Comparison of ENCODE assay signal across 32 cellular contexts in genomic region chr6:89763550-89763949, GRCh38. TPM values are rescaled to one million over a fixed set of nuclear protein-coding genes. Genes with fewer than 3 reads are reported as not detected.
DNase-seq lines count a peak whose midpoint lies in the region; ATAC-seq, FAIRE-seq and TF ChIP-seq lines count a peak whose summit lies in the region.
"Had no signal": no experiment of that assay in that cellular context is flagged by ENCODE, and none has a peak within 500 bp of the region (broad histone marks: within the 10 kb centered on the region; RNA-seq: fewer than 3 reads in every experiment).

No MANE protein-coding gene starts in this region.

- H4K20me1 ChIP-seq in GM23338 (replicated peaks; ENCODE audit: insufficient read depth), result peaks cover 14% of the 10 kb centered on the region
- H4K20me1 ChIP-seq in astrocyte (ENCODE audit: insufficient read depth, low read length), result no peaks in the 10 kb centered on the region

- peaks cover 8% of the 10 kb centered on the region for H3K4me1 ChIP-seq in ACC112 (ENCODE audit: control insufficient read depth, insufficient read depth, low read length, unreplicated experiment)
- no peaks in the 10 kb centered on the region for H3K4me1 ChIP-seq in GM23338 (ENCODE audit: insufficient read depth)
- H3K4me1 ChIP-seq in astrocyte (ENCODE audit: insufficient read depth, low read length), result no peaks in the 10 kb centered on the region
- H3K4me1 ChIP-seq: upper lobe of right lung had no signal

- ATAC-seq in GM23338 (no peak), HG03039 (IDR thresholded peaks at IDR 0.05; ENCODE audit: unreplicated experiment) (no peak)
- ATAC-seq: activated naive CD8-positive, alpha-beta T cell treated with anti-CD3 and anti-CD28 coated beads, Interleukin-2, amount 50 U/mL, for 24 hours; gastroesophageal sphincter; GM12878; HepG2; mucosa of descending colon; sciatic nerve; upper lobe of right lung had no signal

- H3K9me3 Mint-ChIP-seq in GM23338, result no peaks in the 10 kb centered on the region
- no peaks in the 10 kb centered on the region for H3K9me3 Mint-ChIP-seq in astrocyte (ENCODE audit: unreplicated experiment)
- H3K9me3 Mint-ChIP-seq: activated naive CD8-positive, alpha-beta T cell treated with anti-CD3 and anti-CD28 coated beads, Interleukin-2, amount 50 U/mL, for 24 hours; CD4-positive, CD25-positive, alpha-beta regulatory T cell; dendritic cell treated with granulocyte-macrophage colony-stimulating factor and Interleukin-4, amounts not matched to agents 40 ng/mL and 50 ng/mL, for 4 days; nephron progenitor cell had no signal

- no peaks in the 10 kb centered on the region for H3K9me3 ChIP-seq in astrocyte (ENCODE audit: insufficient read depth, low read depth, low read length)
- H3K9me3 ChIP-seq: gastroesophageal sphincter, mucosa of descending colon, SK-N-SH, upper lobe of right lung had no signal

- H3K4me1 Mint-ChIP-seq in GM23338, result no peaks in the 10 kb centered on the region
- no peaks in the 10 kb centered on the region for H3K4me1 Mint-ChIP-seq in astrocyte (ENCODE audit: low read depth, unreplicated experiment)
- H3K4me1 Mint-ChIP-seq: activated naive CD8-positive, alpha-beta T cell treated with anti-CD3 and anti-CD28 coated beads, Interleukin-2, amount 50 U/mL, for 24 hours; nephron progenitor cell had no signal

- H3K9ac ChIP-seq in astrocyte (ENCODE audit: low read length), result no peak overlapping the region
- H3K9ac ChIP-seq: SK-N-SH had no signal

- no peak overlapping the region for H3K4me3 Mint-ChIP-seq in GM23338
- no peak overlapping the region for H3K4me3 Mint-ChIP-seq in astrocyte (ENCODE audit: unreplicated experiment)
- H3K4me3 Mint-ChIP-seq: activated naive CD8-positive, alpha-beta T cell treated with anti-CD3 and anti-CD28 coated beads, Interleukin-2, amount 50 U/mL, for 24 hours; CD4-positive, CD25-positive, alpha-beta regulatory T cell; dendritic cell treated with granulocyte-macrophage colony-stimulating factor and Interleukin-4, amounts not matched to agents 40 ng/mL and 50 ng/mL, for 4 days; nephron progenitor cell had no signal

- H3K79me2 ChIP-seq in ACC112 (ENCODE audit: control insufficient read depth, insufficient read depth, low read length, unreplicated experiment) (no peaks in the 10 kb centered on the region), GM23338 (replicated peaks; ENCODE audit: insufficient read depth) (peaks cover 44% of the 10 kb centered on the region), astrocyte (ENCODE audit: insufficient read depth, low read length) (no peaks in the 10 kb centered on the region)

- peak overlapping the region; percentile 73 for H3K27ac ChIP-seq in ACC112 (ENCODE audit: low read depth, low read length)
- peak overlapping the region; percentile 17 for H3K27ac ChIP-seq in GM23338 (ENCODE audit: low read depth)
- H3K27ac ChIP-seq in astrocyte (ENCODE audit: low read depth, low read length), result no peak overlapping the region
- H3K27ac ChIP-seq: cardiac muscle cell, gastroesophageal sphincter, upper lobe of right lung, WERI-Rb-1 had no signal

- no peaks in the 10 kb centered on the region for H3K9me2 ChIP-seq in GM23338 (ENCODE audit: insufficient read depth)
- H3K9me2 ChIP-seq: SK-N-SH had no signal

- H3K36me3 ChIP-seq in ACC112 (ENCODE audit: insufficient read depth, low read length), result no peaks in the 10 kb centered on the region
- peaks cover 55% of the 10 kb centered on the region for H3K36me3 ChIP-seq in GM23338 (ENCODE audit: insufficient read depth)
- H3K36me3 ChIP-seq in astrocyte (ENCODE audit: insufficient read depth, low read length), result peaks cover 30% of the 10 kb centered on the region

- H3F3A ChIP-seq in GM23338 (replicated peaks; ENCODE audit: low read depth), result peaks cover 5% of the 10 kb centered on the region; the same call in 1 of the 2 replicates

- no peak for TF ChIP-seq CTCF in GM23338 (conservative IDR thresholded peaks at IDR 0.05; ENCODE audit: low read depth in 2 of 2)
- TF ChIP-seq CTCF in astrocyte (IDR thresholded peaks at IDR 0.05; ENCODE audit: insufficient read depth, low read depth, low read length), result no peak

- H3K27me3 ChIP-seq in ACC112 (ENCODE audit: insufficient read depth, low read length) (no peaks in the 10 kb centered on the region), GM23338 (ENCODE audit: insufficient read depth) (no peaks in the 10 kb centered on the region), astrocyte (ENCODE audit: insufficient read depth, low read length) (no peaks in the 10 kb centered on the region)
- H3K27me3 ChIP-seq: cardiac muscle cell, gastroesophageal sphincter, upper lobe of right lung had no signal

- FAIRE-seq in astrocyte (lab: Jason Lieb, UNC), result no peak
- FAIRE-seq: endothelial cell of umbilical vein, GM12878, HepG2 had no signal

- H2AFZ ChIP-seq in ACC112 (ENCODE audit: low read length, unreplicated experiment) (no peak overlapping the region), GM23338 (no peak overlapping the region), astrocyte (ENCODE audit: low read depth, low read length) (no peak overlapping the region)

- peak overlapping the region; percentile 71 for H3K27ac Mint-ChIP-seq in GM23338
- peak overlapping the region; percentile 18 for H3K27ac Mint-ChIP-seq in astrocyte (ENCODE audit: unreplicated experiment)
- H3K27ac Mint-ChIP-seq: activated naive CD8-positive, alpha-beta T cell treated with anti-CD3 and anti-CD28 coated beads, Interleukin-2, amount 50 U/mL, for 24 hours; dendritic cell treated with granulocyte-macrophage colony-stimulating factor and Interleukin-4, amounts not matched to agents 40 ng/mL and 50 ng/mL, for 4 days; nephron progenitor cell had no signal

- DNase-seq in GM23338 (ENCODE audit: low spot score) (no peak), astrocyte (ENCODE audit: low read depth) (peak; percentile 51), fibroblast of peridontal ligament (ENCODE audit: extremely low read depth) (peak; percentile 33), NCI-H1436 (lab: John Stamatoyannopoulos, UW) (no peak), GF-D8 (lab: John Stamatoyannopoulos, UW) (no peak)
- no peak for DNase-seq in activated effector memory CD4-positive, alpha-beta T cell treated with Interleukin-2 at 50 U/mL for 16 hours
- DNase-seq: ACHN; activated CD8-positive, alpha-beta memory T cell treated with anti-CD3 and anti-CD28 coated beads, Interleukin-2, amount 50 U/mL, for 4 hours; activated gamma-delta T cell; activated naive CD8-positive, alpha-beta T cell treated with anti-CD3 and anti-CD28 coated beads, Interleukin-2, amount 50 U/mL, for 24 hours; CD4-positive, CD25-positive, alpha-beta regulatory T cell; DMS153; islet precursor cell; mucosa of descending colon; NCI-H2171 treated with DMSO at 0.1 percent for 48 hours; NCI-H69; nephron progenitor cell; RPMI8226; SK-N-SH; stimulated activated CD8-positive, alpha-beta memory T cell treated with anti-CD3 and anti-CD28 coated beads, Interleukin-4, amount 100 ng/mL, for 48 hours; T-helper 2 cell; upper lobe of right lung; WERI-Rb-1 had no signal

- H3K4me2 ChIP-seq in GM23338 (no peak overlapping the region), astrocyte (ENCODE audit: low read length) (no peak overlapping the region)
- H3K4me2 ChIP-seq: SK-N-SH had no signal

- no peak overlapping the region for H3K4me3 ChIP-seq in ACC112 (ENCODE audit: low read depth, low read length)
- H3K4me3 ChIP-seq in GM23338, result no peak overlapping the region
- H3K4me3 ChIP-seq in astrocyte (ENCODE audit: insufficient read depth, low read depth, low read length), result no peak overlapping the region
- H3K4me3 ChIP-seq: cardiac muscle cell, gastroesophageal sphincter, GM12878, mucosa of descending colon, upper lobe of right lung had no signal

- H3K27me3 Mint-ChIP-seq in GM23338 (ENCODE audit: insufficient read depth, low read depth, poor library complexity) (no peaks in the 10 kb centered on the region), astrocyte (ENCODE audit: low read depth, unreplicated experiment) (no peaks in the 10 kb centered on the region)
- H3K27me3 Mint-ChIP-seq: activated naive CD8-positive, alpha-beta T cell treated with anti-CD3 and anti-CD28 coated beads, Interleukin-2, amount 50 U/mL, for 24 hours; CD4-positive, CD25-positive, alpha-beta regulatory T cell; dendritic cell treated with granulocyte-macrophage colony-stimulating factor and Interleukin-4, amounts not matched to agents 40 ng/mL and 50 ng/mL, for 4 days had no signal

- H3K36me3 Mint-ChIP-seq in GM23338 (ENCODE audit: low read depth), result peaks cover 79% of the 10 kb centered on the region
- H3K36me3 Mint-ChIP-seq in astrocyte (ENCODE audit: low read depth, unreplicated experiment), result peaks cover 9% of the 10 kb centered on the region

TF ChIP-seq in GM23338, 12 proteins besides CTCF, POLR2A, EP300 and RAD21 (continues in another document):
- TF ChIP-seq CREB1 (CRISPR knock-in tag; IDR thresholded peaks at IDR 0.05; ENCODE audit: low read depth) (no peak), EZH2phosphoT487 (IDR thresholded peaks at IDR 0.05; ENCODE audit: unreplicated experiment) (no peak), STAT1 (IDR thresholded peaks at IDR 0.05; ENCODE audit: unreplicated experiment) (no peak), ZNF114 (CRISPR knock-in tag; IDR thresholded peaks at IDR 0.05) (no peak)

RNA-seq across cellular contexts. Expression of gene MDN1, which starts 56.0 kb away (rescaled TPM):
- 199 and 217 TPM in 2 replicates for total RNA-seq in GM23338 (2014; rRNA removed; shearing (Covaris generic))
- polyA plus RNA-seq in GM23338 (2016; fragmentation: Nextera tagmentation; extraction: Ambion mirVana), result 165 and 187 TPM in 2 replicates
- 34.8 and 35.7 TPM in 2 replicates for total RNA-seq in astrocyte

Comparison
In these comparisons a context has a peak if more than half of its experiments do, and no peak if none do; other contexts are left out.
1. DNase-seq: peak in astrocyte (single experiment) and fibroblast of peridontal ligament (single experiment); none in GM23338 (single experiment), activated effector memory CD4-positive, alpha-beta T cell treated with Interleukin-2 at 50 U/mL for 16 hours (single experiment), NCI-H1436 (single experiment) and GF-D8 (single experiment).